ENCODE assay signal across 2 cellular contexts in the genomic region with DNA sequence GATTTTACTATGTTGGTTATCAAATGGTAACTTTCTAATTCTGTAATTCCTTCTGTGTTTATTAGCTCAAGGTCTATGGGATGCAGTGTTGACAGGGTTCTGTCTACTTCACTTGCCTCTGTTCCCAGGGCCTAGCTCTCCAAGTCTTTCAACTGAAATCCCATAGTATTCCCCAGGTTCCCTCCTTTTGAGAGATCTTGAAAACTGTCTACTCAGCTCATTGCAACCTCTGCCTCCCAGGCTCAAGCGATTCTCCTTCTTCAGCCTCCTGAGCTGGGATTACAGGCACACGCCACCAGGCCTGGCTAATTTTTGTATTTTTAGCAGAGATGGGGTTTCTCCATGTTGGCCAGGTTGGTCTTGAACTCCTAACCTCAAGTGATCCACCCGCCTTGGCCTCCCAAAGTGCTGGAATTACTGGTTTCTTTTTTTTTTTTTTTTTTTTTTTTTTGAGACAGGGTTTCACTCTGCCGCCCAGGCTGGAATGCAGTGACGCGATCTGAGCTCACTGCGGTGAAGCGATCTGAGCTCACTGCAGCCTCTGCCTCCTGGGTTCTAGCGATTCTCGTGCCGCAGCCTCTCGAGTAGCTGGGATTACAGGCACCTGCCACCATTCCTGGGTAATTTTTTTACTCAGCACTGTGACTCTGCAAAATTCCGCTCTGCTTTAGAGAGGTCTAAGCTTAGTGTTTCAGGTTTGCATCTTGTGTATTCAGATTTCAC.
TF ChIP-seq lines count a peak whose summit lies in the region.

No MANE protein-coding gene starts in this region.

TF ChIP-seq in A549, 52 proteins besides CTCF, POLR2A, EP300 and RAD21:
- TF ChIP-seq MAFK (IDR thresholded peaks at IDR 0.05; ENCODE audit: partially characterized antibody): peak; percentile 59
TF ChIP-seq in A549: peak in this region for 1; not testable (repeated sequence) for 51.

TF ChIP-seq in K562, 482 proteins besides CTCF, POLR2A, EP300 and RAD21:
- TF ChIP-seq ZNF316 (IDR thresholded peaks at IDR 0.05) (peak; percentile 62), MLLT1 (IDR thresholded peaks at IDR 0.05) (peak in 1 of 2 experiments; percentile 56; a peak in 1 of 4 replicates), C11orf30 (IDR thresholded peaks at IDR 0.05; ENCODE audit: low read depth) (peak; percentile 59)
TF ChIP-seq in K562: peak in this region for 3; not testable (repeated sequence) for 479.
